Comparison of ENCODE assay signal across 8 cellular contexts in genomic region chr1:167221804-167222610, GRCh38. TPM values are rescaled to one million over a fixed set of nuclear protein-coding genes. Genes with fewer than 3 reads are reported as not detected.
DNase-seq lines count a peak whose midpoint lies in the region; ATAC-seq and TF ChIP-seq lines count a peak whose summit lies in the region.

No MANE protein-coding gene starts in this region.

- H3K4me1 ChIP-seq in right atrium auricular region: peaks cover 0 to 24% of the 10 kb centered on the region in 2 donors
- H3K4me1 ChIP-seq in uterus: peaks cover 0 to 5% of the 10 kb centered on the region in 2 donors

- peak overlapping the region; percentile 96 to 97 for H3K27ac ChIP-seq in right atrium auricular region
- peak overlapping the region; percentile 93 to 99 for H3K27ac ChIP-seq in uterus

- H3K9me3 ChIP-seq in right atrium auricular region (no peaks in the 10 kb centered on the region), uterus (no peaks in the 10 kb centered on the region)

- H3K36me3 ChIP-seq in right atrium auricular region: no peaks in the 10 kb centered on the region
- H3K36me3 ChIP-seq in uterus: no peaks in the 10 kb centered on the region

- no peaks in the 10 kb centered on the region for H3K27me3 ChIP-seq in right atrium auricular region
- H3K27me3 ChIP-seq in uterus: no peaks in the 10 kb centered on the region

- peak overlapping the region; percentile 93 for H3K4me3 ChIP-seq in right atrium auricular region
- H3K4me3 ChIP-seq in uterus: peak overlapping the region; percentile 63 to 95

- TF ChIP-seq POLR2A in GM10847 (IDR thresholded peaks at IDR 0.05; ENCODE audit: extremely low read depth, insufficient read length) (peak; percentile 47), uterus (IDR thresholded peaks at IDR 0.05) (peak; percentile 53 to 71)

- peak; percentile 51 for ATAC-seq in HG02571 (IDR thresholded peaks at IDR 0.05; ENCODE audit: unreplicated experiment)

- TF ChIP-seq CTCF in right atrium auricular region (IDR thresholded peaks at IDR 0.05) (no peak), uterus (IDR thresholded peaks at IDR 0.05) (no peak)

- DNase-seq in NCI-H1092 (lab: John Stamatoyannopoulos, UW) (peak; percentile 33), T-helper 1 cell (peak; percentile 49 to 65 (median 57)), amniotic epithelial cell (ENCODE audit: low read depth) (peak; percentile 82), right atrium auricular region (ENCODE audit: low spot score) (peak; percentile 66), pulmonary artery endothelial cell (ENCODE audit: low read depth, low spot score) (peak; percentile 19), uterus (peak; percentile 50 to 53)

- intact Hi-C loops in uterus (cut with DNase I; ENCODE audit: low total_unique reads): no loop called here

RNA-seq across cellular contexts. Expression of gene POU2F1, which starts 1.3 kb away (rescaled TPM):
- total RNA-seq in right atrium auricular region: 10 to 100 TPM in 1 of 2 donors, 1 to 10 TPM in 1; 7.7 to 10.9 TPM
- 4.0 and 5.8 TPM in 2 replicates for total RNA-seq in pulmonary artery endothelial cell
- total RNA-seq in uterus: 10 to 100 TPM in 3 of 4 donors, 1 to 10 TPM in 1; 9.7 to 50.8 (median 32.2) TPM

Comparison
In these comparisons a context has a peak if more than half of its experiments do, and no peak if none do; other contexts are left out.
1. Peak in every context shown above with its lines: DNase-seq, ATAC-seq, H3K4me3 ChIP-seq and H3K27ac ChIP-seq.
2. DNase-seq: peak in every context shown above with its lines; median percentile 82 in amniotic epithelial cell; 66 in right atrium auricular region; 57 in T-helper 1 cell; 52 in uterus; 33 in NCI-H1092; 19 in pulmonary artery endothelial cell.